Comparison of ENCODE assay signal across 8 cellular contexts in the genomic region with DNA sequence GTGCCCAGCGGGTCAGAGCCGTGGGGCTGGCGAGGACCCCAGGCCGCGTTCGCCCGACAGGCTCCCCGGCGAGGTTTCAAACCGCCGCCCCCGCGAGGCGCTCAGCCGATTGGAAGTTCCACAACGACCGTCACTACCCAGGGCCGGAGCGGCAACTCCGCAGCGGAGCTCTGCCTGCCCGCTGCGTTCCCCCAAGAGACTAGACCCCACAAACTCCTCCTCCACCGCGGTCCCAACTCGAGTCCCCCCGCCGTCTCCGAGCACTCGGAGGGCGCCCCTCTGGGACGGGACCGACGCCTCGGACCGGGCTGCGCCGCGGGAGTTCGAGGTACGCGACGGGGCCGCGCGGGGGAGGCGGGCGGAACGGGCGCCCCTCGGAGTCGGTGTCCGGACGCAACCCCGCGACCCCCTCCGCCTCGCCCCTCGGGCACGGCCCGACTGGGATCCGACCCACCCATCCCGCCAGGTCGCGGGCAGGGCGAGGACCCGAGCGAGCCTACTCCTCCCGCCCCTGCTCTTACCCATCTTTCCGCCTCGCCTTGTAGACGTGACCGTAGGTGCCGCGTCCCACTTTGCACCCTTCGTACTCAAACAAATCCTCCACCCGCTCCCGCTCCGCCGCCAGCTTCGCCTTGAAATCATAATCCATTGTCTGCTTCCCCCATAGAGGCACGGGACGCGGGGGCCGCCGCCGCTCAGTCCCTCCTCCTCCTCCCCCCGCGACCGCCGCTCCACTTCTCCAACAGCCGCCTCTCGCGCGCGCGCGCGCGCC. TPM values are rescaled to one million over a fixed set of nuclear protein-coding genes. Genes with fewer than 3 reads are reported as not detected.
A peak's percentile ranks its signal among the peaks of the same experiment; 100 is the strongest.
DNase-seq lines count a peak whose midpoint lies in the region; FAIRE-seq and TF ChIP-seq lines count a peak whose summit lies in the region.

No MANE protein-coding gene starts in this region.

- TF ChIP-seq CTCF in GM06990 (IDR thresholded peaks at IDR 0.05; ENCODE audit: insufficient read depth, low read length, poor library complexity, severe bottlenecking) (no peak), cardiac fibroblast (IDR thresholded peaks at IDR 0.05; ENCODE audit: low read depth, low read length) (no peak), keratinocyte (optimal IDR thresholded peaks at IDR 0.05 in 1 of 3, IDR thresholded peaks at IDR 0.05 in 1 of 3, conservative IDR thresholded peaks at IDR 0.05 in 1 of 3; ENCODE audit: extremely low read depth in 1 of 3, insufficient read depth in 2 of 3, low read length in 3 of 3) (no peak)

- H3K9me1 ChIP-seq in keratinocyte (ENCODE audit: control insufficient read depth, extremely low read depth, insufficient read depth, low read length) = no peaks in the 10 kb centered on the region

- H2AFZ ChIP-seq in keratinocyte (ENCODE audit: control insufficient read depth, low read length) = peak overlapping the region; percentile 96

- no peaks in the 10 kb centered on the region for H3K9me3 ChIP-seq in keratinocyte (ENCODE audit: control insufficient read depth, low read depth, low read length)

- dilution Hi-C loops in keratinocyte (cut with MboI; ENCODE audit: extremely low pct_ligation_motif_present, low sequenced_read_pairs) = no loop called here

- no peaks in the 10 kb centered on the region for H4K20me1 ChIP-seq in keratinocyte (ENCODE audit: control insufficient read depth, extremely low read depth, insufficient read depth, low read length)

- H3K4me3 ChIP-seq in GM06990 (replicated peaks; ENCODE audit: low read depth, low read length) = peak overlapping the region; percentile 97
- H3K4me3 ChIP-seq in cardiac fibroblast (replicated peaks in 1 of 2; ENCODE audit: low read depth in 2 of 2, low read length in 2 of 2) = peak overlapping the region; percentile 93 to 94
- peak overlapping the region; percentile 72 to 99 (median 95) for H3K4me3 ChIP-seq in keratinocyte (ENCODE audit: control insufficient read depth in 2 of 3, extremely low read depth in 1 of 3, insufficient read depth in 2 of 3, low read depth in 1 of 3, low read length in 3 of 3)

- peaks cover 16% of the 10 kb centered on the region for H3K79me2 ChIP-seq in keratinocyte (ENCODE audit: control insufficient read depth, insufficient read depth, low read length)

- peak overlapping the region; percentile 100 for H3K27ac ChIP-seq in keratinocyte (ENCODE audit: control insufficient read depth, insufficient read depth, low read length)

- H3K4me1 ChIP-seq in keratinocyte (ENCODE audit: control insufficient read depth, extremely low read depth, insufficient read depth, low read length) = peaks cover 25% of the 10 kb centered on the region

- H3K27me3 ChIP-seq in GM06990 (replicated peaks; ENCODE audit: control insufficient read depth, insufficient read depth, low read length) (no peaks in the 10 kb centered on the region), keratinocyte (ENCODE audit: control insufficient read depth, extremely low read depth, insufficient read depth, low read length) (no peaks in the 10 kb centered on the region)

- H3K9ac ChIP-seq in keratinocyte (ENCODE audit: control insufficient read depth, extremely low read depth, insufficient read depth, low read length) = peak overlapping the region; percentile 98

- H3K4me2 ChIP-seq in keratinocyte (ENCODE audit: control insufficient read depth, extremely low read depth, insufficient read depth, low read depth, low read length) = peak overlapping the region; percentile 62

- FAIRE-seq in keratinocyte (lab: Jason Lieb, UNC) = no peak

- H3K36me3 ChIP-seq in GM06990 (ENCODE audit: control insufficient read depth, insufficient read depth, low read length) (no peaks in the 10 kb centered on the region), keratinocyte (ENCODE audit: control insufficient read depth in 2 of 2, extremely low read depth in 1 of 2, insufficient read depth in 2 of 2, low read length in 2 of 2) (no peaks in the 10 kb centered on the region)

- DNase-seq in GM06990 (ENCODE audit: extremely low read depth, insufficient read length) (peak; percentile 79), HCEC 1CT (peak; percentile 44), MV-4-11 (lab: John Stamatoyannopoulos, UW) (peak; percentile 47), cardiac fibroblast (ENCODE audit: low read depth in 2 of 2) (peak; percentile 51 to 53), keratinocyte (ENCODE audit: low read depth, low spot score) (no peak), middle frontal gyrus (ENCODE audit: extremely low spot score, low spot score) (no peak)
- DNase-seq in activated CD4-positive, CD25-positive, alpha-beta regulatory T cell (lab: John Stamatoyannopoulos, UW) = peak; percentile 28 to 43 (median 38)
- DNase-seq in stimulated activated CD4-positive, alpha-beta T cell treated with anti-CD3 and anti-CD28 coated beads, Interleukin-15, amount 100 ng/mL, for 1 hour (ENCODE audit: low read depth in 1 of 2, low spot score in 1 of 2) = peak; percentile 24 to 44

RNA-seq across cellular contexts. Expression of gene CDK19, which starts 0.6 kb away (rescaled TPM):
- 3.8 to 6.4 TPM (median 4.9 TPM) in 3 replicates for polyA plus RNA-seq in keratinocyte
- 4.8 TPM for polyA plus RNA-seq in keratinocyte (2011; ENCODE audit: low read depth)
- 3.4 and 6.3 TPM in 2 replicates for polyA plus RNA-seq in keratinocyte (2011; cell fraction: cytosol; rRNA removed)
- 5.2 and 6.8 TPM in 2 replicates for polyA plus RNA-seq in keratinocyte (2011; cell fraction: nucleus; rRNA removed)
- polyA plus RNA-seq in keratinocyte (2012; ENCODE audit: low replicate concordance) = 2.9 and 5.4 TPM in 2 replicates
- polyA minus RNA-seq in keratinocyte = 1.3 to 7.1 TPM (median 5.0 TPM) in 3 replicates
- 4.2 TPM for polyA minus RNA-seq in keratinocyte (2011; cell fraction: cytosol; rRNA and poly(A)+ RNA removed)
- 3.9 and 8.5 TPM in 2 replicates for polyA minus RNA-seq in keratinocyte (2011; cell fraction: nucleus; rRNA and poly(A)+ RNA removed)

RNA-seq across cellular contexts. Expression of gene AMD1, which starts 59.9 kb away (rescaled TPM):
- polyA plus RNA-seq in keratinocyte = 51.4 to 105 TPM (median 90.9 TPM) in 3 replicates
- polyA plus RNA-seq in keratinocyte (2011; ENCODE audit: low read depth) = 39.1 TPM
- 62.6 and 121 TPM in 2 replicates for polyA plus RNA-seq in keratinocyte (2011; cell fraction: cytosol; rRNA removed)
- polyA plus RNA-seq in keratinocyte (2011; cell fraction: nucleus; rRNA removed) = 42.8 and 66.6 TPM in 2 replicates
- 63.5 and 76.8 TPM in 2 replicates for polyA plus RNA-seq in keratinocyte (2012; ENCODE audit: low replicate concordance)
- polyA minus RNA-seq in keratinocyte = 15.6 to 116 TPM (median 55.7 TPM) in 3 replicates
- 76.4 TPM for polyA minus RNA-seq in keratinocyte (2011; cell fraction: cytosol; rRNA and poly(A)+ RNA removed)
- 27.3 and 48.6 TPM in 2 replicates for polyA minus RNA-seq in keratinocyte (2011; cell fraction: nucleus; rRNA and poly(A)+ RNA removed)

Comparison
In these comparisons a context has a peak if more than half of its experiments do, and no peak if none do; other contexts are left out.
1. DNase-seq: peak in GM06990 (single experiment), HCEC 1CT (single experiment), MV-4-11 (single experiment), activated CD4-positive, CD25-positive, alpha-beta regulatory T cell (4 of 4), cardiac fibroblast (2 of 2) and stimulated activated CD4-positive, alpha-beta T cell treated with anti-CD3 and anti-CD28 coated beads, Interleukin-15, amount 100 ng/mL, for 1 hour (2 of 2); none in keratinocyte (single experiment) and middle frontal gyrus (single experiment).
2. Peak in every context shown above with its lines, with median percentiles within 50 percentile points of each other: H3K4me3 ChIP-seq.